Comparison of ENCODE assay signal across 7 cellular contexts in the genomic region with DNA sequence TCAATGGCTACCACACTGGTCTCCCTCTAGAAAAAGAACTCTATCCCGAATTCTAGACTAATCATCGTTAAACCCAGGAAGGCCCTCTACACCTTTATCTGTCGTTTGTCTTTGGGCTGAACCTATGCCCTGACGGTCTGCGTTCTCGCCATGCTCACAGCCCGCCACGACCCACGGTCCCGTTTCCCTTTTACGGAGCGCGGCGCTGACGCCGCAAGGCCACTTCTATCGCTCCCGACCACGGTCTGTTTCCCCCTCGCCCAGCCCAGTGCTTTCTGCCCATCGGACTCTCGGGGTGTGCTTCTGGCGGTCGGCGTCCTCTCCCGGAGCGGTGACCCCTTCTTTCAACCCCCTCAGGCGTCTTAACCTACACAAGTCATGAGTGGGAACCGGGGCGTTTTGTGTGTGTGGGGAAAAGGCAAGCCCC. TPM values are rescaled to one million over a fixed set of nuclear protein-coding genes. Genes with fewer than 3 reads are reported as not detected.
DNase-seq lines count a peak whose midpoint lies in the region; ATAC-seq, FAIRE-seq and TF ChIP-seq lines count a peak whose summit lies in the region.

No MANE protein-coding gene starts in this region.

- H3K36me3 Mint-ChIP-seq in stimulated activated effector memory CD8-positive, alpha-beta T cell treated with anti-CD3 and anti-CD28 coated beads, Interleukin-12 subunit alpha, Interleukin-12 subunit beta, amount 100 ng/mL, for 72 hours: peaks cover 16% of the 10 kb centered on the region

- H3K36me3 ChIP-seq in endothelial cell of umbilical vein (ENCODE audit: control insufficient read depth in 2 of 2, extremely low read depth in 1 of 2, insufficient read depth in 2 of 2, low read length in 2 of 2) (no peaks in the 10 kb centered on the region), mucosa of descending colon (ENCODE audit: low read depth) (no peaks in the 10 kb centered on the region)

- H3K4me3 ChIP-seq in endothelial cell of umbilical vein (replicated peaks in 1 of 3; ENCODE audit: insufficient read depth in 1 of 3, low read depth in 1 of 3, low read length in 3 of 3) (peak overlapping the region; percentile 48 to 91 (median 61)), mucosa of descending colon (peak overlapping the region; percentile 79)

- DNase-seq in NCI-H345 (lab: John Stamatoyannopoulos, UW) (peak; percentile 24), endothelial cell of umbilical vein (ENCODE audit: low read depth, low spot score) (peak; percentile 52), mucosa of descending colon (peak; percentile 62 to 78 (median 75))
- peak; percentile 40 for DNase-seq in activated CD8-positive, alpha-beta memory T cell treated with anti-CD3 and anti-CD28 coated beads, Interleukin-2, amount 50 U/mL, for 4 hours
- DNase-seq in stimulated activated effector memory CD8-positive, alpha-beta T cell treated with anti-CD3 and anti-CD28 coated beads, Interleukin-12 subunit alpha, Interleukin-12 subunit beta, amount 100 ng/mL, for 72 hours (ENCODE audit: low spot score in 2 of 2): peak; percentile 45 to 80

- peak; percentile 28 for ATAC-seq in GM18517 (IDR thresholded peaks at IDR 0.05; ENCODE audit: unreplicated experiment)
- ATAC-seq in HG02840 (IDR thresholded peaks at IDR 0.05; ENCODE audit: low FRiP score, unreplicated experiment): peak; percentile 31
- ATAC-seq in mucosa of descending colon: peak; percentile 49
- ATAC-seq in stimulated activated effector memory CD8-positive, alpha-beta T cell treated with anti-CD3 and anti-CD28 coated beads, Interleukin-12 subunit alpha, Interleukin-12 subunit beta, amount 100 ng/mL, for 72 hours: peak; percentile 59

- no TSS peak for BruUV-seq in endothelial cell of umbilical vein (replicated peaks; lab: Mats Ljungman, UMichigan)

- H3K4me2 ChIP-seq in endothelial cell of umbilical vein (ENCODE audit: insufficient read depth, low read length): peak overlapping the region; percentile 51

- no peaks in the 10 kb centered on the region for H3K27me3 ChIP-seq in endothelial cell of umbilical vein (ENCODE audit: control insufficient read depth in 2 of 2, insufficient read depth in 2 of 2, low read length in 2 of 2)

- peaks cover 2% of the 10 kb centered on the region for H3K79me2 ChIP-seq in endothelial cell of umbilical vein (ENCODE audit: control insufficient read depth, insufficient read depth, low read length)

- no peaks in the 10 kb centered on the region for H3K9me3 Mint-ChIP-seq in stimulated activated effector memory CD8-positive, alpha-beta T cell treated with anti-CD3 and anti-CD28 coated beads, Interleukin-12 subunit alpha, Interleukin-12 subunit beta, amount 100 ng/mL, for 72 hours

- TF ChIP-seq CTCF in endothelial cell of umbilical vein (IDR thresholded peaks at IDR 0.05; ENCODE audit: extremely low read depth in 1 of 2, insufficient read depth in 1 of 2, low read depth in 1 of 2, low read length in 2 of 2): no peak
- no peak for TF ChIP-seq CTCF in mucosa of descending colon (IDR thresholded peaks at IDR 0.05)

- H3K9me1 ChIP-seq in endothelial cell of umbilical vein (replicated peaks; ENCODE audit: control insufficient read depth, extremely low read depth, insufficient read depth, low read length): no peaks in the 10 kb centered on the region

- H3K9me3 ChIP-seq in endothelial cell of umbilical vein (replicated peaks; ENCODE audit: control insufficient read depth, insufficient read depth, low read length) (no peaks in the 10 kb centered on the region), mucosa of descending colon (no peaks in the 10 kb centered on the region)

- TF ChIP-seq POLR2A in endothelial cell of umbilical vein (IDR thresholded peaks at IDR 0.05; ENCODE audit: low read depth, low read length): no peak

- dilution Hi-C loops in endothelial cell of umbilical vein (cut with MboI; ENCODE audit: extremely low pct_ligation_motif_present, low sequenced_read_pairs): no loop called here

- POLR2A ChIA-PET in endothelial cell of umbilical vein (lab: Charles Lee): interaction anchor here (0.6 to 1.2 kb wide), 3 partner anchors 59 to 1446 kb away, joined by 4 to 7 read pairs (median 4); a partner anchor contains a TSS

- H3K27ac ChIP-seq in endothelial cell of umbilical vein (ENCODE audit: insufficient read depth, low read depth, low read length): peak overlapping the region; percentile 43

- intact Hi-C loops in endothelial cell of umbilical vein (cut with micrococcal nuclease): loop anchor here (1.0 to 10.0 kb wide), 7 partner anchors 51 to 213 kb away; a partner anchor contains a TSS
- intact Hi-C loops in mucosa of descending colon (cut with DNase I, micrococcal nuclease): loop anchor here (10.0 kb wide), 2 partner anchors 53 to 123 kb away; no protein-coding TSS in a partner anchor

- CTCF ChIA-PET in endothelial cell of umbilical vein (lab: Charles Lee): interaction anchor here (0.5 to 3.4 kb wide), 35 partner anchors 8 to 904 kb away, joined by 3 to 36 read pairs (median 5); a partner anchor contains a TSS

- FAIRE-seq in endothelial cell of umbilical vein (lab: Jason Lieb, UNC): peak; percentile 62

- peaks cover 19% of the 10 kb centered on the region for H3K4me1 Mint-ChIP-seq in stimulated activated effector memory CD8-positive, alpha-beta T cell treated with anti-CD3 and anti-CD28 coated beads, Interleukin-12 subunit alpha, Interleukin-12 subunit beta, amount 100 ng/mL, for 72 hours

- peak overlapping the region; percentile 95 for H3K27ac Mint-ChIP-seq in stimulated activated effector memory CD8-positive, alpha-beta T cell treated with anti-CD3 and anti-CD28 coated beads, Interleukin-12 subunit alpha, Interleukin-12 subunit beta, amount 100 ng/mL, for 72 hours

- H3K9ac ChIP-seq in endothelial cell of umbilical vein (replicated peaks; ENCODE audit: extremely low read depth, insufficient read depth, low read length): peak overlapping the region; percentile 68

- H3K4me3 Mint-ChIP-seq in stimulated activated effector memory CD8-positive, alpha-beta T cell treated with anti-CD3 and anti-CD28 coated beads, Interleukin-12 subunit alpha, Interleukin-12 subunit beta, amount 100 ng/mL, for 72 hours: peak overlapping the region; percentile 89

- H3K4me1 ChIP-seq in endothelial cell of umbilical vein (ENCODE audit: control insufficient read depth, extremely low read depth, insufficient read depth, low read length) (peaks cover 4% of the 10 kb centered on the region), mucosa of descending colon (ENCODE audit: low read depth) (no peaks in the 10 kb centered on the region)

- no peaks in the 10 kb centered on the region for H4K20me1 ChIP-seq in endothelial cell of umbilical vein (replicated peaks; ENCODE audit: control insufficient read depth, extremely low read depth, insufficient read depth, low read length)

- H2AFZ ChIP-seq in endothelial cell of umbilical vein (ENCODE audit: low read depth, low read length): peak overlapping the region; percentile 81

TF ChIP-seq in endothelial cell of umbilical vein, 7 proteins besides CTCF, POLR2A, EP300 and RAD21:
- no peak for TF ChIP-seq JUN (IDR thresholded peaks at IDR 0.05; ENCODE audit: borderline replicate concordance, insufficient read depth, insufficient read length, low read depth)
- no peak for TF ChIP-seq MYC (IDR thresholded peaks at IDR 0.05; ENCODE audit: low read depth, low read length)
- no peak for TF ChIP-seq FOS (IDR thresholded peaks at IDR 0.05; ENCODE audit: borderline replicate concordance, insufficient read depth, low read length)
- TF ChIP-seq, protein P1, sequence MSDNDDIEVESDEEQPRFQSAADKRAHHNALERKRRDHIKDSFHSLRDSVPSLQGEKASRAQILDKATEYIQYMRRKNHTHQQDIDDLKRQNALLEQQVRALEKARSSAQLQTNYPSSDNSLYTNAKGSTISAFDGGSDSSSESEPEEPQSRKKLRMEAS (IDR thresholded peaks at IDR 0.05; ENCODE audit: insufficient read depth, insufficient read length): no peak
- no peak for TF ChIP-seq POLR2AphosphoS5 (IDR thresholded peaks at IDR 0.05; ENCODE audit: insufficient read depth, low read depth, low read length)
- TF ChIP-seq GATA2 (IDR thresholded peaks at IDR 0.05; ENCODE audit: insufficient read depth, insufficient read length, low read depth, low read length): no peak
- TF ChIP-seq EZH2 (IDR thresholded peaks at IDR 0.05; ENCODE audit: borderline replicate concordance, low read depth, low read length, severe bottlenecking): no peak

RNA-seq across cellular contexts. Expression of a gene that starts 1.0 kb away (rescaled TPM):
- 5.1 and 7.5 TPM in 2 replicates for total RNA-seq in endothelial cell of umbilical vein
- polyA plus RNA-seq in endothelial cell of umbilical vein: 2.1 and 2.2 TPM in 2 replicates
- 1.5 TPM in 2 replicates for polyA plus RNA-seq in endothelial cell of umbilical vein (2011; cell fraction: cytosol; rRNA removed)
- polyA plus RNA-seq in endothelial cell of umbilical vein (2011; cell fraction: nucleus; rRNA removed): 0.60 and 1.5 TPM in 2 replicates
- 3.8 and 4.6 TPM in 2 replicates for polyA plus RNA-seq in endothelial cell of umbilical vein (2012)
- polyA minus RNA-seq in endothelial cell of umbilical vein: 0.85 and 1.2 TPM in 2 replicates
- polyA minus RNA-seq in endothelial cell of umbilical vein (2011; cell fraction: cytosol; rRNA and poly(A)+ RNA removed): 17.9 TPM
- polyA minus RNA-seq in endothelial cell of umbilical vein (2011; cell fraction: nucleus; rRNA and poly(A)+ RNA removed): 0.38 and 0.53 TPM in 2 replicates
- 1 to 10 TPM; 7.8 to 8.9 (median 7.8) TPM for total RNA-seq in mucosa of descending colon

Comparison
In these comparisons a context has a peak if more than half of its experiments do, and no peak if none do; other contexts are left out.
1. Peak in every context shown above with its lines: DNase-seq, ATAC-seq, H3K4me3 ChIP-seq and H3K27ac ChIP-seq.
2. DNase-seq: peak in every context shown above with its lines; median percentile 75 in mucosa of descending colon; 62 in stimulated activated effector memory CD8-positive, alpha-beta T cell treated with anti-CD3 and anti-CD28 coated beads, Interleukin-12 subunit alpha, Interleukin-12 subunit beta, amount 100 ng/mL, for 72 hours; 52 in endothelial cell of umbilical vein; 40 in activated CD8-positive, alpha-beta memory T cell treated with anti-CD3 and anti-CD28 coated beads, Interleukin-2, amount 50 U/mL, for 4 hours; 24 in NCI-H345.